22 cellular contexts compared by ENCODE assay signal in genomic region chrX:79719568-79720231, GRCh38.
"Had no signal": no experiment of that assay in that cellular context is flagged by ENCODE, and none has a peak within 500 bp of the region (broad histone marks: within the 10 kb centered on the region; RNA-seq: fewer than 3 reads in every experiment).

No MANE protein-coding gene starts in this region.

- H3K4me1 ChIP-seq: breast epithelium, left ventricle myocardium inferior, sigmoid colon, stomach, suprapubic skin, transverse colon had no signal

- H3K27me3 ChIP-seq: hepatocyte, sigmoid colon, stomach, suprapubic skin, transverse colon had no signal

- H2AFZ ChIP-seq: hepatocyte had no signal

- H3K9me3 ChIP-seq: breast epithelium, left ventricle myocardium inferior, sigmoid colon, stomach, suprapubic skin, transverse colon had no signal

- ATAC-seq: activated CD4-positive, alpha-beta T cell treated with anti-CD3 and anti-CD28 coated beads for 36 hours; activated T-cell treated with anti-CD3 and anti-CD28 coated beads, Interleukin-2, amount 50 U/mL, for 4 hours; effector memory CD8-positive, alpha-beta T cell; esophagus mucosa; naive thymus-derived CD4-positive, alpha-beta T cell; stimulated activated memory B cell treated with anti-CD40 and anti-IgM and Interleukin-4, amounts not matched to agents 10 μg/mL and 1 μg/mL and 100 μg/mL, for 72 hours had no signal

- H3K4me2 ChIP-seq: hepatocyte, smooth muscle cell had no signal

- H3K27ac ChIP-seq: breast epithelium, hepatocyte, left ventricle myocardium inferior, sigmoid colon, stomach, suprapubic skin, transverse colon had no signal

- DNase-seq: activated CD4-positive, alpha-beta T cell treated with anti-CD3 and anti-CD28 coated beads for 36 hours; activated CD4-positive, alpha-beta T cell treated with anti-CD3 and anti-CD28 coated beads, Interleukin-2, amount 50 U/mL, for 48 hours; activated CD8-positive, alpha-beta memory T cell treated with anti-CD3 and anti-CD28 coated beads, Interleukin-2, amount 50 U/mL, for 48 hours; activated naive CD4-positive, alpha-beta T cell; activated T-cell treated with anti-CD3 and anti-CD28 coated beads, Interleukin-2, amount 50 U/mL, for 4 hours; effector memory CD8-positive, alpha-beta T cell; glutamatergic neuron; immature natural killer cell; left ventricle myocardium inferior; naive thymus-derived CD4-positive, alpha-beta T cell; occipital lobe; posterior cingulate gyrus; sigmoid colon; stimulated activated CD4-positive, alpha-beta T cell treated with anti-CD3 and anti-CD28 coated beads, Interleukin-15, amount 100 ng/mL, for 24 hours; stomach; transverse colon had no signal

- H3K79me2 ChIP-seq: hepatocyte had no signal

- H3K36me3 ChIP-seq: breast epithelium, left ventricle myocardium inferior, sigmoid colon, stomach, suprapubic skin, transverse colon had no signal

- H3K4me3 ChIP-seq: breast epithelium, hepatocyte, left ventricle myocardium inferior, sigmoid colon, smooth muscle cell, stomach, suprapubic skin, transverse colon had no signal
